Comparison of ENCODE assay signal across 13 cellular contexts in genomic region chr19:4972509-4973230, GRCh38. TPM values are rescaled to one million over a fixed set of nuclear protein-coding genes. Genes with fewer than 3 reads are reported as not detected.
DNase-seq lines count a peak whose midpoint lies in the region; ATAC-seq, FAIRE-seq and TF ChIP-seq lines count a peak whose summit lies in the region.
"Had no signal": no experiment of that assay in that cellular context is flagged by ENCODE, and none has a peak within 500 bp of the region (broad histone marks: within the 10 kb centered on the region; RNA-seq: fewer than 3 reads in every experiment).

No MANE protein-coding gene starts in this region.

- no peaks in the 10 kb centered on the region for H3K36me3 ChIP-seq in pancreas

- no peak overlapping the region for H3K27ac Mint-ChIP-seq in activated T-helper 2 cell treated with anti-CD3 and anti-CD28 coated beads, Interferon-gamma antibody, Interleukin-2, Interleukin-4, amounts not matched to agents 10 μg/mL and 5 μg/mL and 100 μg/mL, durations not matched to agents 14 hours and 24 hours and 36 hours
- H3K27ac Mint-ChIP-seq in glutamatergic neuron (ENCODE audit: unreplicated experiment) = peak overlapping the region; percentile 57
- H3K27ac Mint-ChIP-seq: stimulated activated memory B cell treated with anti-CD40 and anti-IgM and Interleukin-4, amounts not matched to agents 10 μg/mL and 1 μg/mL and 100 μg/mL, for 72 hours had no signal

- H3K9me3 ChIP-seq in right cardiac atrium (ENCODE audit: control insufficient read depth, low read length) (no peaks in the 10 kb centered on the region), pancreas (no peaks in the 10 kb centered on the region)
- H3K9me3 ChIP-seq: BE2C had no signal

- intact Hi-C loops in right cardiac atrium (cut with DNase I) = no loop called here
- intact Hi-C loops in left ventricle myocardium superior (cut with micrococcal nuclease) = no loop called here
- intact Hi-C loops in activated T-helper 2 cell treated with anti-CD3 and anti-CD28 coated beads, Interferon-gamma antibody, Interleukin-2, Interleukin-4, amounts not matched to agents 10 μg/mL and 5 μg/mL and 100 μg/mL, durations not matched to agents 14 hours and 24 hours and 36 hours (cut with micrococcal nuclease) = no loop called here
- intact Hi-C loops in pancreas (cut with DNase I) = no loop called here

- H3K27ac ChIP-seq in right cardiac atrium (ENCODE audit: low read length) (no peak overlapping the region), pancreas (no peak overlapping the region)

- H3K4me3 ChIP-seq in right cardiac atrium (ENCODE audit: low read length) = no peak overlapping the region
- H3K4me3 ChIP-seq in pancreas = no peak overlapping the region

- H3K36me3 Mint-ChIP-seq in activated T-helper 2 cell treated with anti-CD3 and anti-CD28 coated beads, Interferon-gamma antibody, Interleukin-2, Interleukin-4, amounts not matched to agents 10 μg/mL and 5 μg/mL and 100 μg/mL, durations not matched to agents 14 hours and 24 hours and 36 hours (ENCODE audit: low read depth) = peaks cover 29% of the 10 kb centered on the region
- H3K36me3 Mint-ChIP-seq in glutamatergic neuron (ENCODE audit: unreplicated experiment) = no peaks in the 10 kb centered on the region

- no peak for TF ChIP-seq CTCF in glutamatergic neuron (IDR thresholded peaks at IDR 0.05; ENCODE audit: partially characterized antibody, unreplicated experiment)
- no peak for TF ChIP-seq CTCF in pancreas (IDR thresholded peaks at IDR 0.05)

- DNase-seq in right cardiac atrium (peak in 2 of 3 donors; percentile 45 to 48), left ventricle myocardium superior (no peak), glutamatergic neuron (no peak), pancreas (no peak), HUDEP-2 (lab: John Stamatoyannopoulos, UW; ENCODE audit: unreplicated experiment in 76 of 76) (no peak)
- DNase-seq in activated T-helper 2 cell treated with anti-CD3 and anti-CD28 coated beads, Interferon-gamma antibody, Interleukin-2, Interleukin-4, amounts not matched to agents 10 μg/mL and 5 μg/mL and 100 μg/mL, durations not matched to agents 14 hours and 24 hours and 36 hours (ENCODE audit: low spot score) = no peak
- DNase-seq: BE2C, caudate nucleus, kidney had no signal

- peaks cover 36% of the 10 kb centered on the region for H3K4me1 Mint-ChIP-seq in activated T-helper 2 cell treated with anti-CD3 and anti-CD28 coated beads, Interferon-gamma antibody, Interleukin-2, Interleukin-4, amounts not matched to agents 10 μg/mL and 5 μg/mL and 100 μg/mL, durations not matched to agents 14 hours and 24 hours and 36 hours (ENCODE audit: low read depth)
- peaks cover 32% of the 10 kb centered on the region for H3K4me1 Mint-ChIP-seq in glutamatergic neuron (ENCODE audit: low read depth, unreplicated experiment)

- H3K9me3 Mint-ChIP-seq in activated T-helper 2 cell treated with anti-CD3 and anti-CD28 coated beads, Interferon-gamma antibody, Interleukin-2, Interleukin-4, amounts not matched to agents 10 μg/mL and 5 μg/mL and 100 μg/mL, durations not matched to agents 14 hours and 24 hours and 36 hours = no peaks in the 10 kb centered on the region
- H3K9me3 Mint-ChIP-seq in glutamatergic neuron (ENCODE audit: unreplicated experiment) = peaks cover 15% of the 10 kb centered on the region
- H3K9me3 Mint-ChIP-seq: stimulated activated memory B cell treated with anti-CD40 and anti-IgM and Interleukin-4, amounts not matched to agents 10 μg/mL and 1 μg/mL and 100 μg/mL, for 72 hours had no signal

- peak overlapping the region; percentile 66 for H3K4me3 Mint-ChIP-seq in activated T-helper 2 cell treated with anti-CD3 and anti-CD28 coated beads, Interferon-gamma antibody, Interleukin-2, Interleukin-4, amounts not matched to agents 10 μg/mL and 5 μg/mL and 100 μg/mL, durations not matched to agents 14 hours and 24 hours and 36 hours (ENCODE audit: low read depth)
- peak overlapping the region; percentile 89 for H3K4me3 Mint-ChIP-seq in glutamatergic neuron (ENCODE audit: unreplicated experiment)

- ATAC-seq in right cardiac atrium (no peak), left ventricle myocardium superior (no peak), GM19452 (IDR thresholded peaks at IDR 0.05; ENCODE audit: unreplicated experiment) (no peak), HG03342 (IDR thresholded peaks at IDR 0.05; ENCODE audit: unreplicated experiment) (no peak), pancreas (no peak)
- ATAC-seq: stimulated activated memory B cell treated with anti-CD40 and anti-IgM and Interleukin-4, amounts not matched to agents 10 μg/mL and 1 μg/mL and 100 μg/mL, for 72 hours had no signal

- no peak for FAIRE-seq in pancreas (lab: Jason Lieb, UNC)
- FAIRE-seq: GM12892, kidney had no signal

- H3K4me1 ChIP-seq in right cardiac atrium (ENCODE audit: control insufficient read depth, insufficient read depth, low read length) (peaks cover 23% of the 10 kb centered on the region), pancreas (peaks cover 0 to 31% (median 3%) of the 10 kb centered on the region in 3 donors)

- WGBS in right cardiac atrium = 74% methylated on average over 12 of the region's 12 CpGs
- WGBS in pancreas, 2 donors = 65 to 68% methylated on average over 12 of the region's 12 CpGs

- H3K27me3 Mint-ChIP-seq in activated T-helper 2 cell treated with anti-CD3 and anti-CD28 coated beads, Interferon-gamma antibody, Interleukin-2, Interleukin-4, amounts not matched to agents 10 μg/mL and 5 μg/mL and 100 μg/mL, durations not matched to agents 14 hours and 24 hours and 36 hours (ENCODE audit: low read depth) = no peaks in the 10 kb centered on the region
- peaks cover 17% of the 10 kb centered on the region for H3K27me3 Mint-ChIP-seq in glutamatergic neuron (ENCODE audit: unreplicated experiment)
- H3K27me3 Mint-ChIP-seq: stimulated activated memory B cell treated with anti-CD40 and anti-IgM and Interleukin-4, amounts not matched to agents 10 μg/mL and 1 μg/mL and 100 μg/mL, for 72 hours had no signal

- no peaks in the 10 kb centered on the region for H3K27me3 ChIP-seq in right cardiac atrium (ENCODE audit: control insufficient read depth, insufficient read depth)
- H3K27me3 ChIP-seq in pancreas = no peaks in the 10 kb centered on the region
- H3K27me3 ChIP-seq: BE2C had no signal

RNA-seq across cellular contexts. Expression of gene KDM4B, which starts 3.8 kb away (rescaled TPM):
- total RNA-seq in right cardiac atrium (10 to 100 TPM; 23.9 to 37.5 (median 30.8) TPM), left ventricle myocardium superior (36.4 TPM), glutamatergic neuron (ENCODE audit: unreplicated experiment) (153 TPM), pancreas (10 to 100 TPM; 13.8 to 22.7 (median 18.5) TPM)
- polyA plus RNA-seq in right cardiac atrium (18.8 TPM), pancreas (10 to 100 TPM; 15.0 to 24.0 TPM)
- 51.7 and 54.3 TPM in 2 replicates for total RNA-seq in activated T-helper 2 cell treated with anti-CD3 and anti-CD28 coated beads, Interferon-gamma antibody, Interleukin-2, Interleukin-4, amounts not matched to agents 10 μg/mL and 5 μg/mL and 100 μg/mL, durations not matched to agents 14 hours and 24 hours and 36 hours

Comparison
In these comparisons a context has a peak if more than half of its experiments do, and no peak if none do; other contexts are left out.
1. DNase-seq: peak in right cardiac atrium (2 of 3); none in left ventricle myocardium superior (single experiment), activated T-helper 2 cell treated with anti-CD3 and anti-CD28 coated beads, Interferon-gamma antibody, Interleukin-2, Interleukin-4, amounts not matched to agents 10 μg/mL and 5 μg/mL and 100 μg/mL, durations not matched to agents 14 hours and 24 hours and 36 hours (single experiment), glutamatergic neuron (single experiment), pancreas (0 of 6) and HUDEP-2 (0 of 76).